Comparison of ENCODE assay signal across 25 cellular contexts in genomic region chr6:8570241-8570924, GRCh38.
"Had no signal": no experiment of that assay in that cellular context is flagged by ENCODE, and none has a peak within 500 bp of the region (broad histone marks: within the 10 kb centered on the region; RNA-seq: fewer than 3 reads in every experiment).

No MANE protein-coding gene starts in this region.

- H3K27ac ChIP-seq: coronary artery, esophagus muscularis mucosa, foreskin keratinocyte, gastroesophageal sphincter, heart left ventricle, hepatocyte, left lung, parathyroid adenoma, right lobe of liver, thyroid gland, vagina had no signal

- H3K27me3 ChIP-seq: esophagus muscularis mucosa, foreskin keratinocyte, gastroesophageal sphincter, heart left ventricle, hepatocyte, left lung, right lobe of liver, thyroid gland, vagina had no signal

- H3K36me3 Mint-ChIP-seq: natural killer cell treated with Interleukin-12 subunit alpha and Interleukin-12 subunit beta and Interleukin-15 and Interleukin-18, amount 100 ng/mL, for 72 hours had no signal

- H3K9me3 Mint-ChIP-seq: stimulated activated naive CD8-positive, alpha-beta T cell treated with anti-CD3 and anti-CD28 coated beads, Interleukin-15, amount 100 ng/mL, for 72 hours had no signal

- H3K4me3 ChIP-seq: coronary artery, esophagus muscularis mucosa, gastroesophageal sphincter, heart left ventricle, hepatocyte, left lung, right lobe of liver, thyroid gland, vagina had no signal

- H3K4me1 ChIP-seq: esophagus muscularis mucosa, foreskin keratinocyte, gastroesophageal sphincter, heart left ventricle, left lung, parathyroid adenoma, thyroid gland, vagina had no signal

- ATAC-seq: foreskin keratinocyte; gastroesophageal sphincter; heart left ventricle; left cardiac atrium; left lung; natural killer cell treated with Interleukin-12 subunit alpha and Interleukin-12 subunit beta and Interleukin-15 and Interleukin-18, amount 100 ng/mL, for 72 hours; right lobe of liver; stimulated activated naive CD8-positive, alpha-beta T cell treated with anti-CD3 and anti-CD28 coated beads, Interleukin-15, amount 100 ng/mL, for 72 hours had no signal

- H3K36me3 ChIP-seq: esophagus muscularis mucosa, gastroesophageal sphincter, heart left ventricle, left lung, right lobe of liver, thyroid gland, vagina had no signal

- H3K9me3 ChIP-seq: esophagus muscularis mucosa, gastroesophageal sphincter, heart left ventricle, right lobe of liver, thyroid gland, vagina had no signal

- H3K27me3 Mint-ChIP-seq: natural killer cell treated with Interleukin-12 subunit alpha and Interleukin-12 subunit beta and Interleukin-15 and Interleukin-18, amount 100 ng/mL, for 72 hours; progenitor cell of endocrine pancreas; stimulated activated naive CD8-positive, alpha-beta T cell treated with anti-CD3 and anti-CD28 coated beads, Interleukin-15, amount 100 ng/mL, for 72 hours had no signal

- H3K27ac Mint-ChIP-seq: natural killer cell treated with Interleukin-12 subunit alpha and Interleukin-12 subunit beta and Interleukin-15 and Interleukin-18, amount 100 ng/mL, for 72 hours; progenitor cell of endocrine pancreas; stimulated activated naive CD8-positive, alpha-beta T cell treated with anti-CD3 and anti-CD28 coated beads, Interleukin-15, amount 100 ng/mL, for 72 hours had no signal

- H3K4me1 Mint-ChIP-seq: stimulated activated naive CD8-positive, alpha-beta T cell treated with anti-CD3 and anti-CD28 coated beads, Interleukin-15, amount 100 ng/mL, for 72 hours had no signal

- DNase-seq: dermis blood vessel endothelial cell; effector memory CD4-positive, alpha-beta T cell; foreskin keratinocyte; heart left ventricle; left cardiac atrium; left lung; right lobe of liver; small intestine; stimulated activated CD4-positive, alpha-beta T cell treated with anti-CD3 and anti-CD28 coated beads, Interleukin-12 subunit alpha, Interleukin-12 subunit beta, amount 100 ng/mL, for 4 hours; stimulated activated CD4-positive, alpha-beta T cell treated with anti-CD3 and anti-CD28 coated beads, Interleukin-1b, Interleukin-23, amount 100 ng/mL, for 48 hours; stimulated activated CD4-positive, alpha-beta T cell treated with anti-CD3 and anti-CD28 coated beads, Interleukin-4, amount 100 ng/mL, for 1 hour; stimulated activated CD8-positive, alpha-beta memory T cell treated with anti-CD3 and anti-CD28 coated beads, Interleukin-4, amount 100 ng/mL, for 48 hours; stimulated activated naive CD4-positive, alpha-beta T cell; stimulated activated naive CD8-positive, alpha-beta T cell treated with anti-CD3 and anti-CD28 coated beads, Interleukin-15, amount 100 ng/mL, for 72 hours; thyroid gland; trophoblast cell had no signal

- H3K4me3 Mint-ChIP-seq: natural killer cell treated with Interleukin-12 subunit alpha and Interleukin-12 subunit beta and Interleukin-15 and Interleukin-18, amount 100 ng/mL, for 72 hours; neural crest cell; stimulated activated naive CD8-positive, alpha-beta T cell treated with anti-CD3 and anti-CD28 coated beads, Interleukin-15, amount 100 ng/mL, for 72 hours had no signal
